17 cellular contexts compared by ENCODE assay signal in genomic region chr5:6687501-6687900, GRCh38. TPM values are rescaled to one million over a fixed set of nuclear protein-coding genes. Genes with fewer than 3 reads are reported as not detected.
DNase-seq lines count a peak whose midpoint lies in the region; ATAC-seq and TF ChIP-seq lines count a peak whose summit lies in the region.
"Had no signal": no experiment of that assay in that cellular context is flagged by ENCODE, and none has a peak within 500 bp of the region (broad histone marks: within the 10 kb centered on the region; RNA-seq: fewer than 3 reads in every experiment).

No MANE protein-coding gene starts in this region.

- ATAC-seq in DND-41 (ENCODE audit: insufficient read depth, low read depth) (no peak), T-cell (replicated peaks in 1 of 4) (no peak)

- H3K27ac Mint-ChIP-seq in T-cell = peak overlapping the region in 1 of 2 donors; percentile 4
- H3K27ac Mint-ChIP-seq: activated CD8-positive, alpha-beta T cell treated with anti-CD3 and anti-CD28 coated beads, Interleukin-2, amount 10 ng/mL, durations not matched to agents 7 days and 5 days; activated T-cell treated with anti-CD3 and anti-CD28 coated beads, Interleukin-2, amount 50 U/mL, for 72 hours; stimulated activated naive CD8-positive, alpha-beta T cell treated with anti-CD3 and anti-CD28 coated beads, Interleukin-15, Interleukin-2, amounts not matched to agents 100 ng/mL and 50 ng/mL, for 24 hours had no signal

- H3K27me3 ChIP-seq in DND-41 (ENCODE audit: insufficient read depth, low read length, poor library complexity) (peaks cover 12% of the 10 kb centered on the region), adipocyte (replicated peaks; ENCODE audit: control insufficient read depth, insufficient read depth, low read length) (peaks cover 9% of the 10 kb centered on the region), trophoblast cell (ENCODE audit: insufficient read depth, low read length) (no peaks in the 10 kb centered on the region)
- H3K27me3 ChIP-seq: adrenal gland had no signal

- no peak overlapping the region for H3K23ac ChIP-seq in trophoblast cell (ENCODE audit: low read length)

- peak overlapping the region in 1 of 3 donors; percentile 3 for H3K4me3 Mint-ChIP-seq in T-cell
- H3K4me3 Mint-ChIP-seq: activated CD8-positive, alpha-beta T cell treated with anti-CD3 and anti-CD28 coated beads, Interleukin-2, amount 10 ng/mL, durations not matched to agents 7 days and 5 days had no signal

- 100% methylated on average over 2 of the region's 9 CpGs for WGBS in trophoblast cell (ENCODE audit: extremely low coverage, insufficient coverage, insufficient read length)

- no peak overlapping the region for H3K4ac ChIP-seq in trophoblast cell (ENCODE audit: low read depth, low read length)

- TF ChIP-seq CTCF in DND-41 (IDR thresholded peaks at IDR 0.05; ENCODE audit: borderline replicate concordance, extremely low read depth, low read length, poor library complexity, severe bottlenecking) (no peak), GM13976 (IDR thresholded peaks at IDR 0.05; ENCODE audit: borderline replicate concordance, control extremely low read depth, extremely low read depth, insufficient read depth, missing control alignments) (no peak)

- H3K36me3 Mint-ChIP-seq in T-cell = no peaks in the 10 kb centered on the region

- no peak overlapping the region for H2BK5ac ChIP-seq in trophoblast cell (ENCODE audit: low read depth, low read length, poor library complexity)

- in situ Hi-C loops in GM13976 (cut with MboI; ENCODE audit: low sequenced_read_pairs, unreplicated experiment) = no loop called here

- H4K8ac ChIP-seq in trophoblast cell (ENCODE audit: low read depth, low read length) = no peak overlapping the region

- POLR2A ChIA-PET in T-cell (lab: Charles Lee) = no interaction called here

- no peak overlapping the region for H2AFZ ChIP-seq in DND-41 (ENCODE audit: low read depth, low read length)
- H2AFZ ChIP-seq in trophoblast cell (ENCODE audit: insufficient read depth, low read length, poor library complexity) = no peak overlapping the region

- no peaks in the 10 kb centered on the region for H3K79me1 ChIP-seq in trophoblast cell (ENCODE audit: low read length)

- no peak overlapping the region for H3K18ac ChIP-seq in trophoblast cell (ENCODE audit: low read length)

- H3K9me3 Mint-ChIP-seq in T-cell = no peaks in the 10 kb centered on the region
- H3K9me3 Mint-ChIP-seq: stimulated activated naive CD8-positive, alpha-beta T cell treated with anti-CD3 and anti-CD28 coated beads, Interleukin-15, Interleukin-2, amounts not matched to agents 100 ng/mL and 50 ng/mL, for 24 hours had no signal

- CTCF ChIA-PET in T-cell (lab: Charles Lee) = interaction anchor here in 1 of 2 donors (0.7 kb wide), 1 partner anchor 25 kb away, joined by 3 read pairs; no protein-coding TSS in a partner anchor

- H3K9me3 ChIP-seq in DND-41 (ENCODE audit: insufficient read depth, low read length, severe bottlenecking) = no peaks in the 10 kb centered on the region
- H3K9me3 ChIP-seq in adipocyte (ENCODE audit: control insufficient read depth, low read length) = no peaks in the 10 kb centered on the region
- H3K9me3 ChIP-seq in iPS-18c (ENCODE audit: control insufficient read depth, insufficient read depth, low read length) = no peaks in the 10 kb centered on the region
- H3K9me3 ChIP-seq in trophoblast cell (ENCODE audit: insufficient read depth, low read depth, low read length) = peaks cover 2% of the 10 kb centered on the region
- H3K9me3 ChIP-seq: adrenal gland had no signal

- no peaks in the 10 kb centered on the region for H3K79me2 ChIP-seq in DND-41 (ENCODE audit: insufficient read depth, low read length)
- H3K79me2 ChIP-seq in trophoblast cell (ENCODE audit: control insufficient read depth, insufficient read depth, low read length, poor library complexity) = no peaks in the 10 kb centered on the region

- H3K36me3 ChIP-seq in DND-41 (ENCODE audit: insufficient read depth, low read length) (no peaks in the 10 kb centered on the region), adipocyte (ENCODE audit: control insufficient read depth, insufficient read depth, low read length, severe bottlenecking) (no peaks in the 10 kb centered on the region), trophoblast cell (ENCODE audit: control insufficient read depth in 1 of 2, insufficient read depth in 2 of 2, low read length in 2 of 2) (no peaks in the 10 kb centered on the region)
- H3K36me3 ChIP-seq: adrenal gland, WERI-Rb-1 had no signal

- H4K20me1 ChIP-seq in DND-41 (ENCODE audit: insufficient read depth, low read length) = peaks cover 8% of the 10 kb centered on the region

- H3K27me3 Mint-ChIP-seq in T-cell = peaks cover 61 to 65% of the 10 kb centered on the region in 2 donors

- no peak overlapping the region for H3K27ac ChIP-seq in DND-41 (ENCODE audit: low read length)
- no peak overlapping the region for H3K27ac ChIP-seq in trophoblast cell (ENCODE audit: low read depth, low read length)
- H3K27ac ChIP-seq: adrenal gland, WERI-Rb-1 had no signal

- H3K9ac ChIP-seq in DND-41 (ENCODE audit: low read depth, low read length) (no peak overlapping the region), adipocyte (ENCODE audit: low read length) (no peak overlapping the region), trophoblast cell (ENCODE audit: low read length) (no peak overlapping the region)

- no peak for DNase-seq in DND-41
- DNase-seq in adipocyte (ENCODE audit: low read depth) = no peak
- no peak for DNase-seq in trophoblast cell
- DNase-seq in NK-92 treated with Interleukin-12 subunit alpha and Interleukin-12 subunit beta, amount 100 ng/mL, for 24 hours (lab: John Stamatoyannopoulos, UW) = no peak
- no peak for DNase-seq in T-cell
- DNase-seq in GM13976 (ENCODE audit: low spot score) = no peak
- DNase-seq in iPS-NIHi11 (ENCODE audit: low spot score) = no peak
- DNase-seq: activated T-cell treated with anti-CD3 and anti-CD28 coated beads, Interleukin-2, amount 50 U/mL, for 72 hours; caudate nucleus; effector CD4-positive, alpha-beta T cell; hippocampal formation; NCI-H1694; WERI-Rb-1 had no signal

- H4K12ac ChIP-seq in trophoblast cell (ENCODE audit: low read depth, low read length) = no peak overlapping the region

- no peak overlapping the region for H2BK12ac ChIP-seq in trophoblast cell (ENCODE audit: low read length)

- H3K4me3 ChIP-seq in DND-41 (ENCODE audit: low read depth in 1 of 2, low read length in 2 of 2) (peak overlapping the region in 1 of 2 experiments; percentile 18; a peak in 1 of 4 replicates), adipocyte (ENCODE audit: low read length) (peak overlapping the region; percentile 81), iPS-18c (ENCODE audit: insufficient read depth, low read depth, low read length) (peak overlapping the region; percentile 57; the same call in 1 of the 2 replicates), trophoblast cell (ENCODE audit: low read depth, low read length) (no peak overlapping the region)

- H3K4me1 ChIP-seq in DND-41 (ENCODE audit: insufficient read depth, low read length) (peaks cover 6% of the 10 kb centered on the region), adipocyte (ENCODE audit: control insufficient read depth, insufficient read depth, low read length) (no peaks in the 10 kb centered on the region), trophoblast cell (ENCODE audit: control insufficient read depth in 1 of 2, insufficient read depth in 2 of 2, low read length in 2 of 2) (peaks cover 0 to 2% of the 10 kb centered on the region in 2 experiments)

- H3K4me2 ChIP-seq in DND-41 (ENCODE audit: insufficient read depth, low read length) = peak overlapping the region; percentile 62
- peak overlapping the region; percentile 70 for H3K4me2 ChIP-seq in trophoblast cell (ENCODE audit: low read length)

- H4K91ac ChIP-seq in trophoblast cell (ENCODE audit: low read depth, low read length) = no peak overlapping the region

- H3K4me1 Mint-ChIP-seq in T-cell = peaks cover 8 to 14% (median 11%) of the 10 kb centered on the region in 3 donors

- no peak overlapping the region for H3K14ac ChIP-seq in trophoblast cell (ENCODE audit: low read length)

- no peak overlapping the region for H2AK5ac ChIP-seq in trophoblast cell (ENCODE audit: low read length)

- no peak overlapping the region for H2BK120ac ChIP-seq in trophoblast cell (ENCODE audit: insufficient read depth, low read length, poor library complexity)

RNA-seq across cellular contexts. Expression of gene TENT4A, which starts 25.7 kb away (rescaled TPM):
- 27.5 and 27.8 TPM in 2 replicates for polyA plus RNA-seq in trophoblast cell (2013)
- 10 to 100 TPM; 42.7 to 62.9 (median 45.6) TPM for total RNA-seq in T-cell

RNA-seq across cellular contexts. Expression of gene SRD5A1, which starts 54.3 kb away (rescaled TPM):
- 8.9 and 9.3 TPM in 2 replicates for polyA plus RNA-seq in trophoblast cell (2013)
- 10 to 100 TPM in 2 of 5 donors, 1 to 10 TPM in 3; 2.3 to 13.6 (median 9.6) TPM for total RNA-seq in T-cell

RNA-seq across cellular contexts. Expression of gene NSUN2, which starts 54.7 kb away (rescaled TPM):
- polyA plus RNA-seq in trophoblast cell (2013) = 34.2 and 36.1 TPM in 2 replicates
- total RNA-seq in T-cell = 10 to 100 TPM; 60.8 to 90.9 (median 68.7) TPM
